ENCODE assay signal across 19 cellular contexts in the genomic region with DNA sequence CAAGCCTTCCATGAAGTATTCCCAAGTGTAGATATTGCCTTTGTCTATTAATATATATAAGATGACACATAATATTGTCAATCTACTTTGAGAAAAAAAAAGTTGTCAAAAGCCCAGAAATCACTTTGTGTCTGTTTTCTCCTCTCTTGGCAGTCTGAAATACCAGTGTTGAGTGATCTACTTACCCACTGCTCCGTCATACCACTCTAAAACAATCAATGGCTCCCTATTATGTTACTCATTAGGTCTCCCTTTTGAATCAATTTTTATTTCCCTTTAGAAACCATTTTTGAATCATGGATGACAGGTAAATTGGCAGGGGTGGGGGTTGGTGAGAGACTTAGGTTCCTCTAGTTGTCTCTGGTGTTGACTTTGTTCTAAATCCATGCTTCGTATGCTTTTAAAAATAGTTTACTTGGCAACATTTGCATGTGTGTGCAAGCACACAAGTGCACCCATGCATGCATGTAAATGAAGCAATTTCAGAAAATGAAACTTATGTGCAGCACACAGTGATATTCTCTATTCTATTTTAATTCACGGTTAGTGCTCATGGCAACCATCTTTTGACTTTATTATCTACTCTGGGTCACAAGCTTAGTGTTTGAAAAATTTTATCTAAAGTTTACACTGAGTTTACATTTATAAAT.
DNase-seq lines count a peak whose midpoint lies in the region; ATAC-seq and TF ChIP-seq lines count a peak whose summit lies in the region.
"Had no signal": no experiment of that assay in that cellular context is flagged by ENCODE, and none has a peak within 500 bp of the region (broad histone marks: within the 10 kb centered on the region; RNA-seq: fewer than 3 reads in every experiment).

No MANE protein-coding gene starts in this region.

- H3K9me3 ChIP-seq in HEK293 (ENCODE audit: control insufficient read depth, insufficient read depth, low read depth, low read length), result no peaks in the 10 kb centered on the region
- H3K9me3 ChIP-seq: gastrocnemius medialis, spleen had no signal

- POLR2A ChIA-PET in HEK293 (lab: Yijun Ruan, JAX), result no interaction called here

- H3K27ac ChIP-seq in HEK293 (ENCODE audit: extremely low read depth, low read depth, low read length), result no peak overlapping the region
- H3K27ac ChIP-seq: gastrocnemius medialis, parathyroid adenoma, spleen had no signal

- DNase-seq in GM12865 (ENCODE audit: low read depth) (peak; percentile 57), GM19240 (ENCODE audit: insufficient read length, low spot score) (peak; percentile 9), retina (no peak), left colon (no peak)
- DNase-seq in stimulated activated CD4-positive, alpha-beta T cell treated with anti-CD3 and anti-CD28 coated beads, Interleukin-12 subunit alpha, Interleukin-12 subunit beta, amount 100 ng/mL, for 4 hours, result no peak
- DNase-seq: ACHN; activated CD4-positive, alpha-beta T cell treated with anti-CD3 and anti-CD28 coated beads for 1 hour; activated naive CD4-positive, alpha-beta T cell treated with Interleukin-2 at 50 U/mL for 16 hours; CD4-positive, alpha-beta memory T cell; gastrocnemius medialis; Kasumi-1; left ventricle myocardium superior; NCI-H1417 treated with DMSO at 0.1 percent for 48 hours; spleen; stimulated activated naive CD8-positive, alpha-beta T cell treated with anti-CD3 and anti-CD28 coated beads, Interleukin-15, Interleukin-2, amounts not matched to agents 100 U/mL and 50 U/mL, for 24 hours had no signal

- H3K4me1 ChIP-seq in HEK293 (ENCODE audit: control insufficient read depth, insufficient read depth, low read length), result no peaks in the 10 kb centered on the region
- H3K4me1 ChIP-seq: gastrocnemius medialis, parathyroid adenoma, spleen had no signal

- TF ChIP-seq CTCF in GM12865 (IDR thresholded peaks at IDR 0.05; ENCODE audit: insufficient read depth, low read depth, low read length, missing control alignments) (no peak), HEK293 (tag by site-specific recombination; IDR thresholded peaks at IDR 0.05) (no peak)

- intact Hi-C loops in left colon (cut with DNase I, micrococcal nuclease), result no loop called here

- CTCF ChIA-PET in HEK293 (lab: Yijun Ruan, JAX), result interaction anchor here (0.6 kb wide), 1 partner anchor 70 kb away, joined by 4 read pairs; no protein-coding TSS in a partner anchor

- H3K36me3 ChIP-seq in HEK293 (ENCODE audit: control insufficient read depth in 2 of 2, insufficient read depth in 1 of 2, low read length in 2 of 2), result no peaks in the 10 kb centered on the region
- H3K36me3 ChIP-seq: gastrocnemius medialis, spleen had no signal

- ATAC-seq in HG03354 (IDR thresholded peaks at IDR 0.05; ENCODE audit: poor library complexity, severe bottlenecking, unreplicated experiment) (peak; percentile 75), HG02840 (IDR thresholded peaks at IDR 0.05; ENCODE audit: low FRiP score, unreplicated experiment) (no peak), left colon (no peak)
- ATAC-seq: gastrocnemius medialis; left ventricle myocardium superior; stimulated activated naive CD8-positive, alpha-beta T cell treated with anti-CD3 and anti-CD28 coated beads, Interleukin-15, Interleukin-2, amounts not matched to agents 100 U/mL and 50 U/mL, for 24 hours had no signal

- H3K4me3 ChIP-seq in GM12865 (ENCODE audit: low read depth, low read length) (no peak overlapping the region), HEK293 (ENCODE audit: low read depth, low read length) (no peak overlapping the region)
- H3K4me3 ChIP-seq: gastrocnemius medialis, spleen had no signal

TF ChIP-seq in HEK293, 187 proteins besides CTCF, POLR2A, EP300 and RAD21:
- TF ChIP-seq YY2 (tag by site-specific recombination; IDR thresholded peaks at IDR 0.05) (no peak), ZNF792 (tag by site-specific recombination; IDR thresholded peaks at IDR 0.05) (no peak), ZNF571 (tag by site-specific recombination; IDR thresholded peaks at IDR 0.05) (no peak), ZNF423 (tag by site-specific recombination; IDR thresholded peaks at IDR 0.05) (no peak), ZNF16 (tag by site-specific recombination; IDR thresholded peaks at IDR 0.05; ENCODE audit: low read depth) (peak; percentile 46; the same call in 1 of the 2 replicates), ZNF335 (tag by site-specific recombination; conservative IDR thresholded peaks at IDR 0.05) (no peak)
- TF ChIP-seq, protein P1, sequence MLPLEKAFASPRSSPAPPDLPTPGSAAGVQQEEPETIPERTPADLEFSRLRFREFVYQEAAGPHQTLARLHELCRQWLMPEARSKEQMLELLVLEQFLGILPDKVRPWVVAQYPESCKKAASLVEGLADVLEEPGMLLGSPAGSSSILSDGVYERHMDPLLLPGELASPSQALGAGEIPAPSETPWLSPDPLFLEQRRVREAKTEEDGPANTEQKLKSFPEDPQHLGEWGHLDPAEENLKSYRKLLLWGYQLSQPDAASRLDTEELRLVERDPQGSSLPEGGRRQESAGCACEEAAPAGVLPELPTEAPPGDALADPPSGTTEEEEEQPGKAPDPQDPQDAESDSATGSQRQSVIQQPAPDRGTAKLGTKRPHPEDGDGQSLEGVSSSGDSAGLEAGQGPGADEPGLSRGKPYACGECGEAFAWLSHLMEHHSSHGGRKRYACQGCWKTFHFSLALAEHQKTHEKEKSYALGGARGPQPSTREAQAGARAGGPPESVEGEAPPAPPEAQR (tag by site-specific recombination; IDR thresholded peaks at IDR 0.05), result no peak
- TF ChIP-seq, protein P2, sequence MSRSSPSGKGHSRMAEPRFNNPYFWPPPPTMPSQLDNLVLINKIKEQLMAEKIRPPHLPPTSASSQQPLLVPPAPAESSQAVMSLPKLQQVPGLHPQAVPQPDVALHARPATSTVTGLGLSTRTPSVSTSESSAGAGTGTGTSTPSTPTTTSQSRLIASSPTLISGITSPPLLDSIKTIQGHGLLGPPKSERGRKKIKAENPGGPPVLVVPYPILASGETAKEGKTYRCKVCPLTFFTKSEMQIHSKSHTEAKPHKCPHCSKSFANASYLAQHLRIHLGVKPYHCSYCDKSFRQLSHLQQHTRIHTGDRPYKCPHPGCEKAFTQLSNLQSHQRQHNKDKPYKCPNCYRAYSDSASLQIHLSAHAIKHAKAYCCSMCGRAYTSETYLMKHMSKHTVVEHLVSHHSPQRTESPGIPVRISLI (tag by site-specific recombination; IDR thresholded peaks at IDR 0.05), result no peak
- TF ChIP-seq, protein P3, sequence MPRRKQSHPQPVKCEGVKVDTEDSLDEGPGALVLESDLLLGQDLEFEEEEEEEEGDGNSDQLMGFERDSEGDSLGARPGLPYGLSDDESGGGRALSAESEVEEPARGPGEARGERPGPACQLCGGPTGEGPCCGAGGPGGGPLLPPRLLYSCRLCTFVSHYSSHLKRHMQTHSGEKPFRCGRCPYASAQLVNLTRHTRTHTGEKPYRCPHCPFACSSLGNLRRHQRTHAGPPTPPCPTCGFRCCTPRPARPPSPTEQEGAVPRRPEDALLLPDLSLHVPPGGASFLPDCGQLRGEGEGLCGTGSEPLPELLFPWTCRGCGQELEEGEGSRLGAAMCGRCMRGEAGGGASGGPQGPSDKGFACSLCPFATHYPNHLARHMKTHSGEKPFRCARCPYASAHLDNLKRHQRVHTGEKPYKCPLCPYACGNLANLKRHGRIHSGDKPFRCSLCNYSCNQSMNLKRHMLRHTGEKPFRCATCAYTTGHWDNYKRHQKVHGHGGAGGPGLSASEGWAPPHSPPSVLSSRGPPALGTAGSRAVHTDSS (tag by site-specific recombination; IDR thresholded peaks at IDR 0.05), result no peak

Comparison
In these comparisons a context has a peak if more than half of its experiments do, and no peak if none do; other contexts are left out.
1. DNase-seq: peak in GM12865 (single experiment) and GM19240 (single experiment); none in retina (single experiment), stimulated activated CD4-positive, alpha-beta T cell treated with anti-CD3 and anti-CD28 coated beads, Interleukin-12 subunit alpha, Interleukin-12 subunit beta, amount 100 ng/mL, for 4 hours (single experiment) and left colon (0 of 2).